Comparison of ENCODE assay signal across 8 cellular contexts in genomic region chr6:43667245-43668150, GRCh38. TPM values are rescaled to one million over a fixed set of nuclear protein-coding genes. Genes with fewer than 3 reads are reported as not detected.
DNase-seq lines count a peak whose midpoint lies in the region; ATAC-seq and TF ChIP-seq lines count a peak whose summit lies in the region.

No MANE protein-coding gene starts in this region.

- peaks cover 30% of the 10 kb centered on the region for H3K4me1 ChIP-seq in GM23248 (ENCODE audit: insufficient read depth)

- H3K9me3 ChIP-seq in GM23248 (ENCODE audit: low read depth) (no peaks in the 10 kb centered on the region), T-helper 17 cell (ENCODE audit: control insufficient read depth, low read length, poor library complexity, severe bottlenecking) (no peaks in the 10 kb centered on the region)

- H3K4me3 ChIP-seq in GM23248: no peak overlapping the region

- H2AFZ ChIP-seq in GM23248: no peak overlapping the region

- DNase-seq in CD14-positive monocyte (ENCODE audit: low spot score) (peak; percentile 61), GM23248 (peak; percentile 72), NCI-H1436 treated with DMSO at 0.1 percent for 48 hours (lab: John Stamatoyannopoulos, UW) (peak; percentile 9), T-helper 17 cell (peak; percentile 61 to 78 (median 66)), left ventricle myocardium superior (peak; percentile 88), retina (peak; percentile 94)

- H3K4me1 Mint-ChIP-seq in CD14-positive monocyte (peaks cover 16% of the 10 kb centered on the region), T-helper 17 cell (peaks cover 18% of the 10 kb centered on the region)

- H3K36me3 Mint-ChIP-seq in CD14-positive monocyte (peaks cover 22 to 32% of the 10 kb centered on the region in 2 donors), T-helper 17 cell (ENCODE audit: low read depth) (no peaks in the 10 kb centered on the region)

- peaks cover 18% of the 10 kb centered on the region; the same call in 1 of the 2 replicates for H3F3A ChIP-seq in GM23248 (ENCODE audit: insufficient read depth)

- H3K4me3 Mint-ChIP-seq in CD14-positive monocyte (peak overlapping the region in 1 of 2 donors; percentile 46), T-helper 17 cell (peak overlapping the region; percentile 64)

- WGBS in GM23248 (ENCODE audit: low coverage in 1 of 2, low lambda C conversion rate in 2 of 2, missing lambda C conversion rate in 2 of 2), 2 experiments: 19 to 28% methylated on average over 12 to 16 of the region's 16 CpGs

- in situ Hi-C loops in GM23248 (cut with MboI): loop anchor here (25.0 kb wide), 1 partner anchor 420 kb away; no protein-coding TSS in a partner anchor

- H3K27me3 ChIP-seq in GM23248 (replicated peaks; ENCODE audit: insufficient read depth): no peaks in the 10 kb centered on the region

- no peaks in the 10 kb centered on the region for H3K9me2 ChIP-seq in GM23248 (ENCODE audit: insufficient read depth)

- peak; percentile 80 for ATAC-seq in T-helper 17 cell
- ATAC-seq in left ventricle myocardium superior: peak; percentile 56
- no peak for ATAC-seq in GM18858 (IDR thresholded peaks at IDR 0.05; ENCODE audit: unreplicated experiment)

- H3K27ac ChIP-seq in GM23248: no peak overlapping the region
- H3K27ac ChIP-seq in angular gyrus (ENCODE audit: low read depth, low read length): peak overlapping the region; percentile 89

- peaks cover 11 to 17% (median 16%) of the 10 kb centered on the region in 3 donors for H3K27me3 Mint-ChIP-seq in CD14-positive monocyte (ENCODE audit: low read depth in 3 of 3)
- H3K27me3 Mint-ChIP-seq in T-helper 17 cell: no peaks in the 10 kb centered on the region

- peak overlapping the region; percentile 51 for H3K4me2 ChIP-seq in GM23248 (ENCODE audit: unreplicated experiment)

- H4K20me1 ChIP-seq in GM23248 (ENCODE audit: insufficient read depth): no peaks in the 10 kb centered on the region

- TF ChIP-seq CTCF in CD14-positive monocyte (IDR thresholded peaks at IDR 0.05): peak; percentile 95

- H3K27ac Mint-ChIP-seq in CD14-positive monocyte (peak overlapping the region in 2 of 7 donors; percentile 30 to 85), T-helper 17 cell (no peak overlapping the region)

- H3K9me3 Mint-ChIP-seq in CD14-positive monocyte: no peaks in the 10 kb centered on the region

- H3K79me2 ChIP-seq in GM23248 (ENCODE audit: insufficient read depth): no peaks in the 10 kb centered on the region

- no peaks in the 10 kb centered on the region for H3K36me3 ChIP-seq in GM23248 (ENCODE audit: low read depth)

- intact Hi-C loops in CD14-positive monocyte (cut with micrococcal nuclease): loop anchor here (1.0 to 5.0 kb wide), 6 partner anchors 95 to 412 kb away; partner anchors contain the start of gene VEGFA (in 1 of the 2)
- intact Hi-C loops in left ventricle myocardium superior (cut with micrococcal nuclease): loop anchor here (5.0 kb wide), 2 partner anchors 90 to 410 kb away; no protein-coding TSS in a partner anchor

- H3K9ac ChIP-seq in GM23248: no peak overlapping the region

RNA-seq across cellular contexts. Expression of gene MRPS18A, which starts 20.1 kb away (rescaled TPM):
- polyA plus RNA-seq in CD14-positive monocyte (10 to 100 TPM; 41.4 to 45.3 TPM), GM23248 (2016; fragmentation: Nextera tagmentation; extraction: Ambion mirVana) (39.2 and 43.4 TPM in 2 replicates)
- 21.0 and 33.7 TPM in 2 replicates for total RNA-seq in GM23248 (2014; rRNA removed; shearing (Covaris generic))
- total RNA-seq in T-helper 17 cell (10 to 100 TPM; 24.2 to 29.8 TPM), left ventricle myocardium superior (46.0 TPM)

RNA-seq across cellular contexts. Expression of gene RSPH9, which starts 22.7 kb away (rescaled TPM):
- polyA plus RNA-seq in CD14-positive monocyte (under 1 TPM; 0.13 to 0.52 TPM), GM23248 (2016; fragmentation: Nextera tagmentation; extraction: Ambion mirVana) (1.2 and 1.3 TPM in 2 replicates)
- total RNA-seq in GM23248 (2014; rRNA removed; shearing (Covaris generic)): 0.11 TPM in 1 of 2 replicates, not detected in the other
- total RNA-seq in T-helper 17 cell (under 1 TPM in 1 of 2 donors, not detected in 1; 0.29 TPM), left ventricle myocardium superior (0.15 TPM)

RNA-seq across cellular contexts. Expression of gene MAD2L1BP, which starts 31.9 kb away (rescaled TPM):
- 10 to 100 TPM; 17.3 to 26.5 TPM for polyA plus RNA-seq in CD14-positive monocyte
- total RNA-seq in GM23248 (2014; rRNA removed; shearing (Covaris generic)): 33.1 and 33.9 TPM in 2 replicates
- polyA plus RNA-seq in GM23248 (2016; fragmentation: Nextera tagmentation; extraction: Ambion mirVana): 32.9 and 34.2 TPM in 2 replicates
- 10 to 100 TPM; 17.1 to 30.5 TPM for total RNA-seq in T-helper 17 cell
- 28.3 TPM for total RNA-seq in left ventricle myocardium superior

RNA-seq across cellular contexts. Expression of gene GTPBP2, which starts 38.4 kb away (rescaled TPM):
- polyA plus RNA-seq in CD14-positive monocyte: 1 to 10 TPM; 3.6 to 4.9 TPM
- 80.7 and 88.3 TPM in 2 replicates for total RNA-seq in GM23248 (2014; rRNA removed; shearing (Covaris generic))
- 15.5 and 15.9 TPM in 2 replicates for polyA plus RNA-seq in GM23248 (2016; fragmentation: Nextera tagmentation; extraction: Ambion mirVana)
- 10 to 100 TPM; 49.3 to 65.3 TPM for total RNA-seq in T-helper 17 cell
- 23.6 TPM for total RNA-seq in left ventricle myocardium superior

Comparison
In these comparisons a context has a peak if more than half of its experiments do, and no peak if none do; other contexts are left out.
1. DNase-seq: peak in every context shown above with its lines; median percentile 94 in retina; 88 in left ventricle myocardium superior; 72 in GM23248; 66 in T-helper 17 cell; 61 in CD14-positive monocyte; 9 in NCI-H1436 treated with DMSO at 0.1 percent for 48 hours.